Comparison of ENCODE assay signal across 1 cellular context in the genomic region with DNA sequence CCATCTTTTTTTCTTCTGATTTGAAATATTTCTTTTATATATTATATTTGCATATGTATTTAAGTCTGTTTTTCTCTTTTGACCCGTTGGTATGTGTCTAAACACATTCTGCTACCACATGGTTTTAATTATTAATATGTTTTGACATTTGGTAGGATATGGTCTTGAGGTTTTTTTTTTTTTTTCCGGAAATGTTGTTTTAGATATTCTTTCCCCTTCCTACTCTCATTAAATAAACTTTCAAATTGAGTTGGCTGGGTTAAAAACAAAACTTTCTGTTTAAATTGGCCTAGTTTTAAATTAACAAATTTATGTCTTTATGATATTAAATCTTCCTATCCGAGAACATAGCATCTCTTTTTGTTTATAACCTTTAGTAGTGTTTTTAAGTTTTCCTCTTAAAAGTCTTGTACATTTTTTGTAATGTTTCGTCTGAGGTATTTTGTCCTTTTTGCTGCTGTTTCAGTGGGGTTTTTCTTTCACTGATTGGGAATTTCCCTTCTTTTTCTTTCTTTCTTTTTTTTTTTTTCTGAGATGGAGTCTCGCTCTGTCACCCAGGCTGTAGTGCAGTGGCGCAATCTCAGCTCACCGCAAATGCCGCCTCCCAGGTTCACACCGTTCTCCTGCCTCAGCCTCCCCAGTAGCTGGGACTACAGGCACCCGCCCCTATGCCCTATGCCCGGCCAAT.
A peak's percentile ranks its signal among the peaks of the same experiment; 100 is the strongest.
TF ChIP-seq lines count a peak whose summit lies in the region.

No MANE protein-coding gene starts in this region.

TF ChIP-seq in K562, 482 proteins besides CTCF, POLR2A, EP300 and RAD21:
- no peak for TF ChIP-seq SREBF1 (IDR thresholded peaks at IDR 0.05; ENCODE audit: borderline replicate concordance, low read depth, low read length)
- TF ChIP-seq CHD2 (IDR thresholded peaks at IDR 0.05; ENCODE audit: low read depth, low read length) = no peak
- TF ChIP-seq, protein P1, sequence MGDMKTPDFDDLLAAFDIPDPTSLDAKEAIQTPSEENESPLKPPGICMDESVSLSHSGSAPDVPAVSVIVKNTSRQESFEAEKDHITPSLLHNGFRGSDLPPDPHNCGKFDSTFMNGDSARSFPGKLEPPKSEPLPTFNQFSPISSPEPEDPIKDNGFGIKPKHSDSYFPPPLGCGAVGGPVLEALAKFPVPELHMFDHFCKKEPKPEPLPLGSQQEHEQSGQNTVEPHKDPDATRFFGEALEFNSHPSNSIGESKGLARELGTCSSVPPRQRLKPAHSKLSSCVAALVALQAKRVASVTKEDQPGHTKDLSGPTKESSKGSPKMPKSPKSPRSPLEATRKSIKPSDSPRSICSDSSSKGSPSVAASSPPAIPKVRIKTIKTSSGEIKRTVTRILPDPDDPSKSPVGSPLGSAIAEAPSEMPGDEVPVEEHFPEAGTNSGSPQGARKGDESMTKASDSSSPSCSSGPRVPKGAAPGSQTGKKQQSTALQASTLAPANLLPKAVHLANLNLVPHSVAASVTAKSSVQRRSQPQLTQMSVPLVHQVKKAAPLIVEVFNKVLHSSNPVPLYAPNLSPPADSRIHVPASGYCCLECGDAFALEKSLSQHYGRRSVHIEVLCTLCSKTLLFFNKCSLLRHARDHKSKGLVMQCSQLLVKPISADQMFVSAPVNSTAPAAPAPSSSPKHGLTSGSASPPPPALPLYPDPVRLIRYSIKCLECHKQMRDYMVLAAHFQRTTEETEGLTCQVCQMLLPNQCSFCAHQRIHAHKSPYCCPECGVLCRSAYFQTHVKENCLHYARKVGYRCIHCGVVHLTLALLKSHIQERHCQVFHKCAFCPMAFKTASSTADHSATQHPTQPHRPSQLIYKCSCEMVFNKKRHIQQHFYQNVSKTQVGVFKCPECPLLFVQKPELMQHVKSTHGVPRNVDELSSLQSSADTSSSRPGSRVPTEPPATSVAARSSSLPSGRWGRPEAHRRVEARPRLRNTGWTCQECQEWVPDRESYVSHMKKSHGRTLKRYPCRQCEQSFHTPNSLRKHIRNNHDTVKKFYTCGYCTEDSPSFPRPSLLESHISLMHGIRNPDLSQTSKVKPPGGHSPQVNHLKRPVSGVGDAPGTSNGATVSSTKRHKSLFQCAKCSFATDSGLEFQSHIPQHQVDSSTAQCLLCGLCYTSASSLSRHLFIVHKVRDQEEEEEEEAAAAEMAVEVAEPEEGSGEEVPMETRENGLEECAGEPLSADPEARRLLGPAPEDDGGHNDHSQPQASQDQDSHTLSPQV (IDR thresholded peaks at IDR 0.05) = no peak
- TF ChIP-seq ZNF695 (CRISPR knock-in tag; IDR thresholded peaks at IDR 0.05) = no peak
- no peak for TF ChIP-seq POLR3A (IDR thresholded peaks at IDR 0.05; ENCODE audit: borderline replicate concordance, extremely low read depth, insufficient read depth, insufficient read length)
- 0 out of 2 replicates have a peak, but pooled peaks have one; percentile 32 for TF ChIP-seq CC2D1A (IDR thresholded peaks at IDR 0.05)
- no peak for TF ChIP-seq BCL6 (CRISPR knock-in tag; IDR thresholded peaks at IDR 0.05)
- TF ChIP-seq ZNF165 (CRISPR knock-in tag; IDR thresholded peaks at IDR 0.05; ENCODE audit: borderline replicate concordance) = no peak
